ENCODE assay signal across 24 cellular contexts in genomic region chr12:104359216-104359615, GRCh38.
"Had no signal": no experiment of that assay in that cellular context is flagged by ENCODE, and none has a peak within 500 bp of the region (broad histone marks: within the 10 kb centered on the region; RNA-seq: fewer than 3 reads in every experiment).

No MANE protein-coding gene starts in this region.

- H3K36me3 Mint-ChIP-seq: naive B cell, natural killer cell had no signal

- H3K9me3 Mint-ChIP-seq: immature natural killer cell, naive B cell, natural killer cell had no signal

- H3K36me3 ChIP-seq: pancreas, prostate gland, thyroid gland, transverse colon, vagina had no signal

- H3K4me2 ChIP-seq: smooth muscle cell had no signal

- H3K4me1 ChIP-seq: left ventricle myocardium inferior, pancreas, prostate gland, testis, thyroid gland, transverse colon, upper lobe of left lung, vagina had no signal

- DNase-seq: immature natural killer cell; left ventricle myocardium inferior; mesendoderm; naive B cell; natural killer cell; nephron progenitor cell; pancreas; retina; right cardiac atrium; stimulated activated CD4-positive, alpha-beta T cell treated with anti-CD3 and anti-CD28 coated beads, Interleukin-1b, Interleukin-23, amount 100 ng/mL, for 48 hours; stimulated activated CD4-positive, alpha-beta T cell treated with anti-CD3 and anti-CD28 coated beads, Interleukin-2, amount 100 ng/mL, for 48 hours; stimulated activated naive B cell treated with anti-CD40 and anti-IgM and Interleukin-4, amounts not matched to agents 10 μg/mL and 1 μg/mL and 100 μg/mL, for 72 hours; stimulated activated naive CD8-positive, alpha-beta T cell treated with anti-CD3 and anti-CD28 coated beads, Interleukin-15, Interleukin-2, amounts not matched to agents 100 U/mL and 50 U/mL, for 24 hours; stomach; testis; thyroid gland; transverse colon; upper lobe of left lung had no signal

- H3K27me3 Mint-ChIP-seq: naive B cell; stimulated activated naive B cell treated with anti-CD40 and anti-IgM and Interleukin-4, amounts not matched to agents 10 μg/mL and 1 μg/mL and 100 μg/mL, for 72 hours had no signal

- H3K27ac Mint-ChIP-seq: immature natural killer cell; mesothelial cell of epicardium; natural killer cell; nephron progenitor cell; stimulated activated naive B cell treated with anti-CD40 and anti-IgM and Interleukin-4, amounts not matched to agents 10 μg/mL and 1 μg/mL and 100 μg/mL, for 72 hours had no signal

- ATAC-seq: natural killer cell; right cardiac atrium; sciatic nerve; stimulated activated naive CD8-positive, alpha-beta T cell treated with anti-CD3 and anti-CD28 coated beads, Interleukin-15, Interleukin-2, amounts not matched to agents 100 U/mL and 50 U/mL, for 24 hours had no signal

- H3K27ac ChIP-seq: left ventricle myocardium inferior, pancreas, prostate gland, stomach, testis, thyroid gland, transverse colon, upper lobe of left lung, vagina had no signal

- H3K9me3 ChIP-seq: pancreas, prostate gland, testis, thyroid gland, vagina had no signal

- H3K4me3 ChIP-seq: left ventricle myocardium inferior, lung, pancreas, prostate gland, smooth muscle cell, stomach, testis, thyroid gland, transverse colon, upper lobe of left lung, vagina had no signal

- H3K4me3 Mint-ChIP-seq: immature natural killer cell; mesothelial cell of epicardium; naive B cell; natural killer cell; nephron progenitor cell; stimulated activated naive B cell treated with anti-CD40 and anti-IgM and Interleukin-4, amounts not matched to agents 10 μg/mL and 1 μg/mL and 100 μg/mL, for 72 hours had no signal

- H3K4me1 Mint-ChIP-seq: mesothelial cell of epicardium; nephron progenitor cell; stimulated activated naive B cell treated with anti-CD40 and anti-IgM and Interleukin-4, amounts not matched to agents 10 μg/mL and 1 μg/mL and 100 μg/mL, for 72 hours had no signal

- H3K27me3 ChIP-seq: pancreas, stomach, testis, thyroid gland, transverse colon, upper lobe of left lung, vagina had no signal
